ENCODE assay signal across 10 cellular contexts in the genomic region with DNA sequence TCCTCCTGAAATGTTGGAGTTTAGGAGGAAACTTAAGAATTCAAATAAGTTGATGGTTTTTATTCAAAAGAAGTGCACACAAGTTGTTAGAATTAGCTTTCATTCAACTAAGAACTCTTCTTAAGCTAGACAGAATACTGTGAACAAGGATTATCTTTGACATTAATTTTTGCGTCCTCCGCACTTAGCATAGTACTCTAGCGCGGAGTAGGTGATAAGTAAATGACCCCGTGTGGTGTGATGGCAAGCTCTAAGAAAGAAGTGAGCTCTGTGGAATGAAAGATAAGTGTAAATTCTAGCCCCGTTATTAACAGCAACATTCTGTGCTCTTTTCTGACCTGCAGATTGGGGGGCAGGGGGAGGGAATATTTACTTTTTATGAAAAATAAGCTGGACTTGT. TPM values are rescaled to one million over a fixed set of nuclear protein-coding genes. Genes with fewer than 3 reads are reported as not detected.
DNase-seq lines count a peak whose midpoint lies in the region; ATAC-seq and TF ChIP-seq lines count a peak whose summit lies in the region.
"Had no signal": no experiment of that assay in that cellular context is flagged by ENCODE, and none has a peak within 500 bp of the region (broad histone marks: within the 10 kb centered on the region; RNA-seq: fewer than 3 reads in every experiment).

No MANE protein-coding gene starts in this region.

- peak overlapping the region; percentile 93 for H3K27ac ChIP-seq in HL-60 (replicated peaks)
- H3K27ac ChIP-seq in colonic mucosa: peak overlapping the region; percentile 93
- peak overlapping the region; percentile 92 for H3K27ac ChIP-seq in muscle layer of duodenum (ENCODE audit: low read length)

- H3K9ac ChIP-seq in colonic mucosa (ENCODE audit: low read depth in 2 of 2, low read length in 2 of 2): peak overlapping the region; percentile 75 to 95

- intact Hi-C loops in colonic mucosa (cut with DNase I): no loop called here

- H3K36me3 ChIP-seq in colonic mucosa (no peaks in the 10 kb centered on the region), muscle layer of duodenum (ENCODE audit: control insufficient read depth in 1 of 2, insufficient read depth in 2 of 2, low read length in 2 of 2) (peaks cover 15 to 22% of the 10 kb centered on the region in 2 donors)

- H3K9me3 ChIP-seq in colonic mucosa: no peaks in the 10 kb centered on the region
- no peaks in the 10 kb centered on the region for H3K9me3 ChIP-seq in muscle layer of duodenum (ENCODE audit: control insufficient read depth in 1 of 2, low read length in 2 of 2)

- ATAC-seq in HG03175 (IDR thresholded peaks at IDR 0.05; ENCODE audit: unreplicated experiment): no peak
- ATAC-seq in HG02571 (IDR thresholded peaks at IDR 0.05; ENCODE audit: unreplicated experiment): no peak
- no peak for ATAC-seq in HG02588 (IDR thresholded peaks at IDR 0.05; ENCODE audit: unreplicated experiment)
- ATAC-seq in HG02885 (IDR thresholded peaks at IDR 0.05; ENCODE audit: poor library complexity, unreplicated experiment): no peak

- H3K4me1 ChIP-seq in colonic mucosa (peaks cover 20% of the 10 kb centered on the region), muscle layer of duodenum (ENCODE audit: control insufficient read depth in 1 of 2, insufficient read depth in 2 of 2, low read length in 2 of 2) (peaks cover 21 to 38% of the 10 kb centered on the region in 2 donors)

- H3K27me3 ChIP-seq in HL-60 (ENCODE audit: insufficient read depth, poor library complexity, severe bottlenecking) (no peaks in the 10 kb centered on the region), colonic mucosa (no peaks in the 10 kb centered on the region), muscle layer of duodenum (ENCODE audit: low read depth, low read length) (no peaks in the 10 kb centered on the region)

- H3K4me3 ChIP-seq in AG09309 (ENCODE audit: control insufficient read depth, low read depth, low read length) (peak overlapping the region; percentile 99), HL-60 (replicated peaks; ENCODE audit: insufficient read depth, low read length) (peak overlapping the region; percentile 75), colonic mucosa (peak overlapping the region; percentile 99), muscle layer of duodenum (ENCODE audit: low read depth in 1 of 2, low read length in 2 of 2) (peak overlapping the region; percentile 98 to 99)

- no peak for DNase-seq in AG09309 (ENCODE audit: low read depth)
- no peak for DNase-seq in HL-60 (ENCODE audit: low read depth in 1 of 2, low spot score in 1 of 2)
- no peak for DNase-seq in colonic mucosa
- DNase-seq: activated T-cell treated with anti-CD3 and anti-CD28 coated beads, Interleukin-2, amount 50 U/mL, for 1 hour; NCI-H524 had no signal

- no peak for TF ChIP-seq CTCF in AG09309 (IDR thresholded peaks at IDR 0.05; ENCODE audit: control insufficient read depth, insufficient read depth, low read depth, low read length, missing control alignments)
- TF ChIP-seq CTCF in HL-60 (IDR thresholded peaks at IDR 0.05; ENCODE audit: insufficient read depth, low read length): no peak
- no peak for TF ChIP-seq CTCF in colonic mucosa (IDR thresholded peaks at IDR 0.05)

RNA-seq across cellular contexts. Expression of a gene that starts 1.0 kb away (rescaled TPM):
- 10 to 100 TPM; 13.6 to 22.6 TPM for total RNA-seq in colonic mucosa

RNA-seq across cellular contexts. Expression of a gene that starts 1.2 kb away (rescaled TPM):
- 10 to 100 TPM; 12.6 to 17.4 TPM for total RNA-seq in colonic mucosa

RNA-seq across cellular contexts. Expression of a gene that starts 12.8 kb away (rescaled TPM):
- 10 to 100 TPM; 39.5 to 40.4 TPM for total RNA-seq in colonic mucosa
